In the genomic region with DNA sequence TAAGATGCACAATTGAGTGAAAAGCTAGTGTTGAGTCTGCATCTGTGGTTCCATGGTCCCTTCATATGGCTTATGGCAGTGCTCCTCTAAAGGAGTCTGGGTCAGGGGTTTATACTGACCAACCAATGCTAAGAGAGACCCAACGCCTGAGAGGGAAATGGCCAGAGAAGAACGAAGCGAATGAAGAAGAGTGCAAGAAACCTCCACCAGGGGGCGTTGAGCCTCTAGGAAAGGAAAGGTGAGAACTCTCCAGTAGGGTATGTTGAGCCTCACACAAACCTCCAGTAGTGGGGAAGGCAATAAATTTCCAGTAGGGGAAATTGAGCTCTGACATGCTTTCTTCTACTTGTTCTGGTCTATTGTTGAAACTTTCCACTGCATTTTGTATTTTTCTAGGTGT, we compare ENCODE assay signal across 9 cellular contexts.
DNase-seq lines count a peak whose midpoint lies in the region; ATAC-seq and TF ChIP-seq lines count a peak whose summit lies in the region.
"Had no signal": no experiment of that assay in that cellular context is flagged by ENCODE, and none has a peak within 500 bp of the region (broad histone marks: within the 10 kb centered on the region; RNA-seq: fewer than 3 reads in every experiment).

No MANE protein-coding gene starts in this region.

- POLR2A ChIA-PET in SK-N-SH (lab: Yijun Ruan, JAX) = no interaction called here

- H3K27ac Mint-ChIP-seq in GM23338 (no peak overlapping the region), immature natural killer cell (no peak overlapping the region)

- no peak overlapping the region for H3K4me2 ChIP-seq in GM23338
- no peak overlapping the region for H3K4me2 ChIP-seq in SK-N-SH

- H3K4me1 ChIP-seq in GM23338 (ENCODE audit: insufficient read depth) (no peaks in the 10 kb centered on the region), SK-N-SH (ENCODE audit: control insufficient read depth in 1 of 2, insufficient read depth in 2 of 2, low read depth in 1 of 2, low read length in 1 of 2) (no peaks in the 10 kb centered on the region), iPS DF 6.9 (ENCODE audit: control insufficient read depth, insufficient read depth, low read length) (no peaks in the 10 kb centered on the region)

- DNase-seq in DMS 273 (lab: John Stamatoyannopoulos, UW; ENCODE audit: unreplicated experiment) = peak; percentile 79
- DNase-seq in DMS 273 treated with DMSO at 0.1 percent for 48 hours (lab: John Stamatoyannopoulos, UW) = no peak
- peak; percentile 88 for DNase-seq in GM23338 (ENCODE audit: low spot score)
- DNase-seq in SK-N-SH = peak; percentile 17
- peak; percentile 54 for DNase-seq in iPS DF 6.9 (ENCODE audit: low read depth, low spot score)
- no peak for DNase-seq in immature natural killer cell
- DNase-seq: 8988T had no signal

- 4% methylated on average over 4 of the region's 4 CpGs for WGBS in SK-N-SH (ENCODE audit: low lambda C conversion rate)
- WGBS in iPS DF 6.9 (ENCODE audit: insufficient coverage, insufficient read length) = no CpG with 5 or more reads among the region's 4 CpGs

- no peaks in the 10 kb centered on the region for H3K79me2 ChIP-seq in GM23338 (replicated peaks; ENCODE audit: insufficient read depth)
- no peaks in the 10 kb centered on the region for H3K79me2 ChIP-seq in SK-N-SH (ENCODE audit: insufficient read depth)

- H3K27me3 ChIP-seq in GM23338 (ENCODE audit: insufficient read depth) (no peaks in the 10 kb centered on the region), SK-N-SH (ENCODE audit: insufficient read depth) (no peaks in the 10 kb centered on the region), iPS DF 6.9 (ENCODE audit: control insufficient read depth, insufficient read depth, low read length) (no peaks in the 10 kb centered on the region)

- no peak overlapping the region for H3K4me3 ChIP-seq in GM23338
- H3K4me3 ChIP-seq in SK-N-SH (ENCODE audit: low read depth in 2 of 2, low read length in 1 of 2) = no peak overlapping the region
- H3K4me3 ChIP-seq in iPS DF 6.9 (ENCODE audit: low read length) = no peak overlapping the region

- no peak for TF ChIP-seq EP300 in SK-N-SH (IDR thresholded peaks at IDR 0.05; ENCODE audit: borderline replicate concordance in 1 of 2, low read depth in 1 of 2, low read length in 1 of 2)

- no peak overlapping the region for H3K9ac ChIP-seq in SK-N-SH

- H3K36me3 ChIP-seq in GM23338 (ENCODE audit: insufficient read depth) (peaks cover 16% of the 10 kb centered on the region; the same call in 1 of the 2 replicates), SK-N-SH (replicated peaks in 1 of 2; ENCODE audit: control insufficient read depth in 1 of 2, insufficient read depth in 2 of 2, low read length in 1 of 2) (no peaks in the 10 kb centered on the region), iPS DF 6.9 (ENCODE audit: control insufficient read depth, insufficient read depth, low read length) (no peaks in the 10 kb centered on the region)

- H3K4me3 Mint-ChIP-seq in GM23338 = no peak overlapping the region
- H3K4me3 Mint-ChIP-seq in immature natural killer cell = no peak overlapping the region

- no peak overlapping the region for H3K27ac ChIP-seq in GM23338 (ENCODE audit: low read depth)
- no peak overlapping the region for H3K27ac ChIP-seq in SK-N-SH (ENCODE audit: low read depth in 2 of 2, low read length in 1 of 2)
- no peak overlapping the region for H3K27ac ChIP-seq in iPS DF 6.9 (ENCODE audit: low read length)

- no peaks in the 10 kb centered on the region for H3K9me3 ChIP-seq in SK-N-SH
- peaks cover 2% of the 10 kb centered on the region; the same call in 1 of the 2 replicates for H3K9me3 ChIP-seq in iPS DF 6.9 (ENCODE audit: control insufficient read depth, insufficient read depth, low read length)

- H3K36me3 Mint-ChIP-seq in GM23338 (ENCODE audit: low read depth) (peaks cover 30% of the 10 kb centered on the region), immature natural killer cell (peaks cover 0 to 3% (median 0%) of the 10 kb centered on the region in 3 donors)

- CTCF ChIA-PET in SK-N-SH (lab: Yijun Ruan, JAX) = interaction anchor here (0.7 to 1.4 kb wide), 6 partner anchors 9 to 135 kb away, joined by 3 to 5 read pairs (median 3); no protein-coding TSS in a partner anchor

- H3F3A ChIP-seq in GM23338 (replicated peaks; ENCODE audit: low read depth) (no peaks in the 10 kb centered on the region), SK-N-SH (replicated peaks; ENCODE audit: insufficient read depth) (no peaks in the 10 kb centered on the region)

- peak; percentile 66 to 73 for TF ChIP-seq CTCF in GM23338 (conservative IDR thresholded peaks at IDR 0.05; ENCODE audit: low read depth in 2 of 2)
- peak; percentile 59 for TF ChIP-seq CTCF in SK-N-SH (IDR thresholded peaks at IDR 0.05)

- H3K4me1 Mint-ChIP-seq in GM23338 = no peaks in the 10 kb centered on the region
- H3K4me1 Mint-ChIP-seq in immature natural killer cell = no peaks in the 10 kb centered on the region

- H3K9me2 ChIP-seq in GM23338 (ENCODE audit: insufficient read depth) = no peaks in the 10 kb centered on the region
- 0 out of 2 replicates have a peak, but pooled peaks cover 5% of the 10 kb centered on the region for H3K9me2 ChIP-seq in SK-N-SH

- ATAC-seq in GM23338 (peak; percentile 74), GM21381 (IDR thresholded peaks at IDR 0.05; ENCODE audit: unreplicated experiment) (no peak), GM18861 (IDR thresholded peaks at IDR 0.05; ENCODE audit: unreplicated experiment) (no peak)

- TF ChIP-seq RAD21 in SK-N-SH (IDR thresholded peaks at IDR 0.05; ENCODE audit: low read length) = peak; percentile 46

- peaks cover 1% of the 10 kb centered on the region for H3K27me3 Mint-ChIP-seq in GM23338 (ENCODE audit: insufficient read depth, low read depth, poor library complexity)
- H3K27me3 Mint-ChIP-seq in immature natural killer cell (ENCODE audit: low read depth in 3 of 3) = no peaks in the 10 kb centered on the region

- H4K20me1 ChIP-seq in GM23338 (replicated peaks; ENCODE audit: insufficient read depth) = no peaks in the 10 kb centered on the region
- H4K20me1 ChIP-seq in SK-N-SH (ENCODE audit: insufficient read depth) = no peaks in the 10 kb centered on the region

- H3K9me3 Mint-ChIP-seq in GM23338 (peaks cover 39% of the 10 kb centered on the region), immature natural killer cell (peaks cover 9 to 67% (median 49%) of the 10 kb centered on the region in 6 donors)

- H2AFZ ChIP-seq in GM23338 (no peak overlapping the region), SK-N-SH (ENCODE audit: low read depth) (no peak overlapping the region)

TF ChIP-seq in GM23338, 12 proteins besides CTCF, POLR2A, EP300 and RAD21 (continues in another document):
- TF ChIP-seq, protein P1, sequence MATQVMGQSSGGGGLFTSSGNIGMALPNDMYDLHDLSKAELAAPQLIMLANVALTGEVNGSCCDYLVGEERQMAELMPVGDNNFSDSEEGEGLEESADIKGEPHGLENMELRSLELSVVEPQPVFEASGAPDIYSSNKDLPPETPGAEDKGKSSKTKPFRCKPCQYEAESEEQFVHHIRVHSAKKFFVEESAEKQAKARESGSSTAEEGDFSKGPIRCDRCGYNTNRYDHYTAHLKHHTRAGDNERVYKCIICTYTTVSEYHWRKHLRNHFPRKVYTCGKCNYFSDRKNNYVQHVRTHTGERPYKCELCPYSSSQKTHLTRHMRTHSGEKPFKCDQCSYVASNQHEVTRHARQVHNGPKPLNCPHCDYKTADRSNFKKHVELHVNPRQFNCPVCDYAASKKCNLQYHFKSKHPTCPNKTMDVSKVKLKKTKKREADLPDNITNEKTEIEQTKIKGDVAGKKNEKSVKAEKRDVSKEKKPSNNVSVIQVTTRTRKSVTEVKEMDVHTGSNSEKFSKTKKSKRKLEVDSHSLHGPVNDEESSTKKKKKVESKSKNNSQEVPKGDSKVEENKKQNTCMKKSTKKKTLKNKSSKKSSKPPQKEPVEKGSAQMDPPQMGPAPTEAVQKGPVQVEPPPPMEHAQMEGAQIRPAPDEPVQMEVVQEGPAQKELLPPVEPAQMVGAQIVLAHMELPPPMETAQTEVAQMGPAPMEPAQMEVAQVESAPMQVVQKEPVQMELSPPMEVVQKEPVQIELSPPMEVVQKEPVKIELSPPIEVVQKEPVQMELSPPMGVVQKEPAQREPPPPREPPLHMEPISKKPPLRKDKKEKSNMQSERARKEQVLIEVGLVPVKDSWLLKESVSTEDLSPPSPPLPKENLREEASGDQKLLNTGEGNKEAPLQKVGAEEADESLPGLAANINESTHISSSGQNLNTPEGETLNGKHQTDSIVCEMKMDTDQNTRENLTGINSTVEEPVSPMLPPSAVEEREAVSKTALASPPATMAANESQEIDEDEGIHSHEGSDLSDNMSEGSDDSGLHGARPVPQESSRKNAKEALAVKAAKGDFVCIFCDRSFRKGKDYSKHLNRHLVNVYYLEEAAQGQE (IDR thresholded peaks at IDR 0.05; ENCODE audit: unreplicated experiment) = no peak

TF ChIP-seq in SK-N-SH, 30 proteins besides CTCF, POLR2A, EP300 and RAD21 (continues in another document):
- TF ChIP-seq TCF12 (IDR thresholded peaks at IDR 0.05) (no peak), NRF1 (IDR thresholded peaks at IDR 0.05; ENCODE audit: low read depth, low read length) (no peak), YY1 (IDR thresholded peaks at IDR 0.05; ENCODE audit: low read depth) (no peak), SMC3 (IDR thresholded peaks at IDR 0.05; ENCODE audit: low read depth, low read length) (peak; percentile 24; the same call in 1 of the 2 replicates), GABPA (IDR thresholded peaks at IDR 0.05; ENCODE audit: low read depth) (no peak), GATA2 (CRISPR knock-in tag; IDR thresholded peaks at IDR 0.05) (no peak)

Comparison
In these comparisons a context has a peak if more than half of its experiments do, and no peak if none do; other contexts are left out.
1. DNase-seq: peak in DMS 273 (single experiment), GM23338 (single experiment), SK-N-SH (single experiment) and iPS DF 6.9 (single experiment); none in DMS 273 treated with DMSO at 0.1 percent for 48 hours (single experiment) and immature natural killer cell (0 of 3).